Comparison of ENCODE assay signal across 19 cellular contexts in genomic region chr2:120809151-120809550, GRCh38.
DNase-seq lines count a peak whose midpoint lies in the region; ATAC-seq and TF ChIP-seq lines count a peak whose summit lies in the region.
"Had no signal": no experiment of that assay in that cellular context is flagged by ENCODE, and none has a peak within 500 bp of the region (broad histone marks: within the 10 kb centered on the region; RNA-seq: fewer than 3 reads in every experiment).

No MANE protein-coding gene starts in this region.

- no peaks in the 10 kb centered on the region for H3K9me3 ChIP-seq in PC-3 (ENCODE audit: low read length)
- H3K9me3 ChIP-seq: Peyer's patch had no signal

- no peaks in the 10 kb centered on the region for H3K9me2 ChIP-seq in PC-3 (replicated peaks; ENCODE audit: low read length)

- TF ChIP-seq CTCF in PC-3 (conservative IDR thresholded peaks at IDR 0.05; ENCODE audit: low read depth, low read length) (no peak), fibroblast of villous mesenchyme (IDR thresholded peaks at IDR 0.05; ENCODE audit: insufficient read depth, low read depth, low read length) (no peak)

- intact Hi-C loops in PC-3 (cut with micrococcal nuclease): no loop called here

- H4K20me1 ChIP-seq in PC-3 (ENCODE audit: low read length): no peaks in the 10 kb centered on the region

- POLR2A ChIA-PET in PC-3 (lab: Charles Lee; ENCODE audit: unreplicated experiment): no interaction called here

- DNase-seq in EL: peak; percentile 39
- peak; percentile 6 for DNase-seq in PC-3
- peak; percentile 48 for DNase-seq in fibroblast of villous mesenchyme (ENCODE audit: low read depth)
- no peak for DNase-seq in effector CD4-positive, alpha-beta T cell
- DNase-seq in stimulated activated CD4-positive, alpha-beta T cell treated with anti-CD3 and anti-CD28 coated beads, Interleukin-12 subunit alpha, Interleukin-12 subunit beta, amount 100 ng/mL, for 4 hours: no peak
- DNase-seq in superior temporal gyrus (ENCODE audit: extremely low spot score): no peak
- DNase-seq in SHP77 treated with DMSO at 0.1 percent for 48 hours (lab: John Stamatoyannopoulos, UW): no peak
- DNase-seq: ACHN; CD4-positive, CD25-positive, alpha-beta regulatory T cell; COR-L47; DMS 273 treated with DMSO at 0.1 percent for 48 hours; Kasumi-1; MM.1S; NCI-H1092 treated with DMSO at 0.1 percent for 48 hours; NCI-H2081 treated with DMSO at 0.1 percent for 48 hours; Peyer's patch had no signal

- CTCF ChIA-PET in PC-3 (lab: Charles Lee): no interaction called here

- BruUV-seq in PC-3 (replicated peaks; lab: Mats Ljungman, UMichigan): no TSS peak

- H3K4me1 ChIP-seq in PC-3 (ENCODE audit: insufficient read depth, low read length): peaks cover 3% of the 10 kb centered on the region
- H3K4me1 ChIP-seq: Peyer's patch had no signal

- no peaks in the 10 kb centered on the region for H3K79me2 ChIP-seq in PC-3 (ENCODE audit: low read length)

- H2AFZ ChIP-seq in PC-3 (ENCODE audit: low read length): no peak overlapping the region
- H2AFZ ChIP-seq: GM23338 had no signal

- no peak overlapping the region for H3K4me2 ChIP-seq in PC-3 (ENCODE audit: low read length)
- H3K4me2 ChIP-seq: GM23338 had no signal

- no peak overlapping the region for H3K27ac ChIP-seq in PC-3 (ENCODE audit: low read length)
- H3K27ac ChIP-seq: Peyer's patch had no signal

- H3K4me3 ChIP-seq in PC-3 (ENCODE audit: low read length) (no peak overlapping the region), fibroblast of villous mesenchyme (ENCODE audit: low read depth, low read length) (no peak overlapping the region)
- H3K4me3 ChIP-seq: GM12878, GM23338, Peyer's patch had no signal

- H3K9ac ChIP-seq in PC-3 (ENCODE audit: low read length): no peak overlapping the region

- no peak for ATAC-seq in PC-3
- ATAC-seq: GM12878, Right ventricle myocardium inferior had no signal

- H3K36me3 ChIP-seq in PC-3 (ENCODE audit: low read depth, low read length): no peaks in the 10 kb centered on the region
- H3K36me3 ChIP-seq: Peyer's patch had no signal

- H3F3A ChIP-seq in PC-3 (ENCODE audit: low read length, unreplicated experiment): no peaks in the 10 kb centered on the region

- H3K27me3 ChIP-seq in PC-3 (ENCODE audit: low read length): no peaks in the 10 kb centered on the region
- H3K27me3 ChIP-seq: Peyer's patch had no signal

Comparison
In these comparisons a context has a peak if more than half of its experiments do, and no peak if none do; other contexts are left out.
1. DNase-seq: peak in EL (single experiment), PC-3 (single experiment) and fibroblast of villous mesenchyme (single experiment); none in effector CD4-positive, alpha-beta T cell (single experiment), stimulated activated CD4-positive, alpha-beta T cell treated with anti-CD3 and anti-CD28 coated beads, Interleukin-12 subunit alpha, Interleukin-12 subunit beta, amount 100 ng/mL, for 4 hours (single experiment), superior temporal gyrus (single experiment) and SHP77 treated with DMSO at 0.1 percent for 48 hours (single experiment).